ENCODE assay signal across 12 cellular contexts in genomic region chr15:58357529-58358476, GRCh38.
DNase-seq lines count a peak whose midpoint lies in the region; ATAC-seq lines count a peak whose summit lies in the region.
"Had no signal": no experiment of that assay in that cellular context is flagged by ENCODE, and none has a peak within 500 bp of the region (broad histone marks: within the 10 kb centered on the region; RNA-seq: fewer than 3 reads in every experiment).

No MANE protein-coding gene starts in this region.

- H4K8ac ChIP-seq in trophoblast cell (ENCODE audit: low read depth, low read length) = no peak overlapping the region

- H3K23ac ChIP-seq in trophoblast cell (ENCODE audit: low read length) = no peak overlapping the region

- H3K14ac ChIP-seq in trophoblast cell (ENCODE audit: low read length) = peak overlapping the region; percentile 14

- peak overlapping the region; percentile 28 for H4K91ac ChIP-seq in trophoblast cell (ENCODE audit: low read depth, low read length)

- no peak overlapping the region for H3K9ac ChIP-seq in GM23248
- no peak overlapping the region for H3K9ac ChIP-seq in trophoblast cell (ENCODE audit: low read length)

- H2BK5ac ChIP-seq in trophoblast cell (ENCODE audit: low read depth, low read length, poor library complexity) = no peak overlapping the region

- DNase-seq in GM23248 (peak; percentile 29), trophoblast cell (peak; percentile 36 to 66), NCI-H1930 (lab: John Stamatoyannopoulos, UW) (no peak), nucleus accumbens (lab: John Stamatoyannopoulos, UW) (no peak), Kasumi-1 (lab: John Stamatoyannopoulos, UW) (no peak)
- DNase-seq in activated CD4-positive, alpha-beta T cell treated with anti-CD3 and anti-CD28 coated beads for 48 hours = peak; percentile 61
- DNase-seq in central memory CD4-positive, alpha-beta T cell = peak; percentile 68
- DNase-seq: adrenal gland, NCI-H1105 treated with DMSO at 0.1 percent for 48 hours, T1000, tibial artery had no signal

- no peaks in the 10 kb centered on the region for H3K9me3 ChIP-seq in GM23248 (ENCODE audit: low read depth)
- H3K9me3 ChIP-seq in trophoblast cell (ENCODE audit: insufficient read depth, low read depth, low read length) = no peaks in the 10 kb centered on the region
- H3K9me3 ChIP-seq: adrenal gland, tibial artery had no signal

- in situ Hi-C loops in GM23248 (cut with MboI) = no loop called here

- H3K4me2 ChIP-seq in GM23248 (ENCODE audit: unreplicated experiment) = no peak overlapping the region
- no peak overlapping the region for H3K4me2 ChIP-seq in trophoblast cell (ENCODE audit: low read length)

- H3K4me1 ChIP-seq in GM23248 (ENCODE audit: insufficient read depth) (peaks cover 18% of the 10 kb centered on the region), trophoblast cell (ENCODE audit: control insufficient read depth in 1 of 2, insufficient read depth in 2 of 2, low read length in 2 of 2) (peaks cover 15 to 26% of the 10 kb centered on the region in 2 experiments)
- H3K4me1 ChIP-seq: adrenal gland, tibial artery had no signal

- no peak overlapping the region for H2BK120ac ChIP-seq in trophoblast cell (ENCODE audit: insufficient read depth, low read length, poor library complexity)

- H3K4ac ChIP-seq in trophoblast cell (ENCODE audit: low read depth, low read length) = no peak overlapping the region

- no peak overlapping the region for H2AK5ac ChIP-seq in trophoblast cell (ENCODE audit: low read length)

- H3K27me3 ChIP-seq in GM23248 (replicated peaks; ENCODE audit: insufficient read depth) (no peaks in the 10 kb centered on the region), trophoblast cell (ENCODE audit: insufficient read depth, low read length) (no peaks in the 10 kb centered on the region)
- H3K27me3 ChIP-seq: adrenal gland had no signal

- no peak for ATAC-seq in GM21528 (IDR thresholded peaks at IDR 0.05; ENCODE audit: low FRiP score, unreplicated experiment)

- H3K36me3 ChIP-seq in GM23248 (ENCODE audit: low read depth) (no peaks in the 10 kb centered on the region), trophoblast cell (ENCODE audit: control insufficient read depth in 1 of 2, insufficient read depth in 2 of 2, low read length in 2 of 2) (no peaks in the 10 kb centered on the region)
- H3K36me3 ChIP-seq: adrenal gland, tibial artery had no signal

- no peak overlapping the region for H3K27ac ChIP-seq in GM23248
- H3K27ac ChIP-seq in trophoblast cell (ENCODE audit: low read depth, low read length) = no peak overlapping the region
- H3K27ac ChIP-seq: adrenal gland, tibial artery had no signal

- no peak overlapping the region for H3K18ac ChIP-seq in trophoblast cell (ENCODE audit: low read length)

- H3K9me2 ChIP-seq in GM23248 (ENCODE audit: insufficient read depth) = no peaks in the 10 kb centered on the region

- no peak overlapping the region for H2AFZ ChIP-seq in GM23248
- no peak overlapping the region for H2AFZ ChIP-seq in trophoblast cell (ENCODE audit: insufficient read depth, low read length, poor library complexity)

- H3K4me3 ChIP-seq in GM23248 (no peak overlapping the region), trophoblast cell (ENCODE audit: low read depth, low read length) (no peak overlapping the region)
- H3K4me3 ChIP-seq: adrenal gland, tibial artery had no signal

- H4K20me1 ChIP-seq in GM23248 (ENCODE audit: insufficient read depth) = no peaks in the 10 kb centered on the region

- H3F3A ChIP-seq in GM23248 (ENCODE audit: insufficient read depth) = peaks cover 9% of the 10 kb centered on the region

- H3K79me2 ChIP-seq in GM23248 (ENCODE audit: insufficient read depth) (no peaks in the 10 kb centered on the region), trophoblast cell (ENCODE audit: control insufficient read depth, insufficient read depth, low read length, poor library complexity) (peaks cover 2% of the 10 kb centered on the region)

- H4K12ac ChIP-seq in trophoblast cell (ENCODE audit: low read depth, low read length) = no peak overlapping the region

- peak overlapping the region; percentile 27 for H2BK12ac ChIP-seq in trophoblast cell (ENCODE audit: low read length)

- H3K79me1 ChIP-seq in trophoblast cell (ENCODE audit: low read length) = peaks cover 12% of the 10 kb centered on the region

- WGBS in GM23248 (ENCODE audit: low coverage in 1 of 2, low lambda C conversion rate in 2 of 2, missing lambda C conversion rate in 2 of 2), 2 experiments = 96% methylated on average over 9 of the region's 9 CpGs
- WGBS in trophoblast cell (ENCODE audit: extremely low coverage, insufficient coverage, insufficient read length) = no CpG with 5 or more reads among the region's 9 CpGs

Comparison
In these comparisons a context has a peak if more than half of its experiments do, and no peak if none do; other contexts are left out.
1. DNase-seq: peak in GM23248 (single experiment), activated CD4-positive, alpha-beta T cell treated with anti-CD3 and anti-CD28 coated beads for 48 hours (single experiment), central memory CD4-positive, alpha-beta T cell (single experiment) and trophoblast cell (2 of 2); none in NCI-H1930 (0 of 2), nucleus accumbens (0 of 56) and Kasumi-1 (0 of 2).